ENCODE assay signal across 1 cellular context in the genomic region with DNA sequence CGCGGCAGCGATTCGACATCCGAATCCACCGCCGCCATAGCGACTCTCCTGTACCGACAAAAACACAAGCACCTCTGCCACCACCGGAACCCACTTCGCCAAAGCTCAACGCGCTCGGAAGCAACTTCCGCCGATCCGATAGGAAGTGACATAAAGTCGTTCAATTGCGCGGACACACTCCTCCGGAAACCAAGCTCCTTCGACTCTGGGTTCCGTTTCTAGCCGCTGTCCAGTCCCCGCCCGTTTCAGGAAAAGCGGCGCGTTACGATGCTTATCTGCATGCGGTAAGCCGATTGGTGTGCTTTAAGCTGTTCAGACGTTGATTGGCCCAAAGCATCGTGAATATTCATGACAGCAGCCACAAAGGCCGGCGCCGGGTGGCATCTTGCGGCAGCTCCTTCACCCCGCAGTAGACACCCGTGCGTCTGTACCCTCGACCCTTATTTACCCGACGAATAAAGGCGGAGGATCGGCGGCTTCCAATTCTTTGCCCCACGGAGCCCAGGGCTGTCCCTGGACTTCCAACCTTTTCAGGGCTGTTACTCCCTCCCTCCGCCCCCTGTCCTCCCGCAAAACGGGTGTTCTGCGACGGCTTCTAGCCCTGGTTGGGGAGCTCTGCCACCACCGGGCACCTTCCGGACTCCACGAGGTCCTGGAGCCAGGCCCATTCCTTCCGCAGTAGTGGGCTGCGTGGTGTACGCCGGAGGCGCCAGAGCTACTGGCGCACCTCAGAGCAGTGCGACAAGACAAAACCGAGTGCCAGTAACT.
TF ChIP-seq lines count a peak whose summit lies in the region.

A gene with protein sequence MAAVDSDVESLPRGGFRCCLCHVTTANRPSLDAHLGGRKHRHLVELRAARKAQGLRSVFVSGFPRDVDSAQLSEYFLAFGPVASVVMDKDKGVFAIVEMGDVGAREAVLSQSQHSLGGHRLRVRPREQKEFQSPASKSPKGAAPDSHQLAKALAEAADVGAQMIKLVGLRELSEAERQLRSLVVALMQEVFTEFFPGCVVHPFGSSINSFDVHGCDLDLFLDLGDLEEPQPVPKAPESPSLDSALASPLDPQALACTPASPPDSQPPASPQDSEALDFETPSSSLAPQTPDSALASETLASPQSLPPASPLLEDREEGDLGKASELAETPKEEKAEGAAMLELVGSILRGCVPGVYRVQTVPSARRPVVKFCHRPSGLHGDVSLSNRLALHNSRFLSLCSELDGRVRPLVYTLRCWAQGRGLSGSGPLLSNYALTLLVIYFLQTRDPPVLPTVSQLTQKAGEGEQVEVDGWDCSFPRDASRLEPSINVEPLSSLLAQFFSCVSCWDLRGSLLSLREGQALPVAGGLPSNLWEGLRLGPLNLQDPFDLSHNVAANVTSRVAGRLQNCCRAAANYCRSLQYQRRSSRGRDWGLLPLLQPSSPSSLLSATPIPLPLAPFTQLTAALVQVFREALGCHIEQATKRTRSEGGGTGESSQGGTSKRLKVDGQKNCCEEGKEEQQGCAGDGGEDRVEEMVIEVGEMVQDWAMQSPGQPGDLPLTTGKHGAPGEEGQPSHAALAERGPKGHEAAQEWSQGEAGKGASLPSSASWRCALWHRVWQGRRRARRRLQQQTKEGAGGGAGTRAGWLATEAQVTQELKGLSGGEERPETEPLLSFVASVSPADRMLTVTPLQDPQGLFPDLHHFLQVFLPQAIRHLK (minus strand): TSS at position 76 of the 768 bp plus-strand sequence. CDS start 38 bp downstream, at position 38.

TF ChIP-seq in HepG2, 621 proteins besides CTCF, POLR2A, EP300 and RAD21 (continued from another document and continues in another):
- TF ChIP-seq ETV5 (CRISPR knock-in tag; IDR thresholded peaks at IDR 0.05; ENCODE audit: borderline replicate concordance) (peak; percentile 94), ZNF263 (CRISPR knock-in tag; IDR thresholded peaks at IDR 0.05) (no peak), ASH2L (IDR thresholded peaks at IDR 0.05; ENCODE audit: insufficient read length, low read depth, low read length) (peak; percentile 98), ZFP90 (CRISPR knock-in tag; IDR thresholded peaks at IDR 0.05; ENCODE audit: borderline replicate concordance) (no peak), ZNF678 (CRISPR knock-in tag; IDR thresholded peaks at IDR 0.05) (no peak), NCOR1 (IDR thresholded peaks at IDR 0.05; ENCODE audit: borderline replicate concordance, low read length) (peak; percentile 60; the same call in 1 of the 2 replicates), ZNF24 (IDR thresholded peaks at IDR 0.05) (peak; percentile 58; the same call in 1 of the 2 replicates), ZNF460 (CRISPR knock-in tag; IDR thresholded peaks at IDR 0.05; ENCODE audit: borderline replicate concordance) (no peak), SMAD3 (CRISPR knock-in tag; IDR thresholded peaks at IDR 0.05) (peak; percentile 83), SAP130 (CRISPR knock-in tag; IDR thresholded peaks at IDR 0.05; ENCODE audit: low read depth) (peak; percentile 98), HNF4A (CRISPR knock-in tag; IDR thresholded peaks at IDR 0.05) (no peak), SOX13 (IDR thresholded peaks at IDR 0.05) (no peak), SOX13 (CRISPR knock-in tag; conservative IDR thresholded peaks at IDR 0.05 in 1 of 2, IDR thresholded peaks at IDR 0.05 in 1 of 2) (peak in 1 of 2 experiments; percentile 65; a peak in 2 of 4 replicates), NR2F1 (CRISPR knock-in tag; IDR thresholded peaks at IDR 0.05) (no peak), ZNF337 (CRISPR knock-in tag; IDR thresholded peaks at IDR 0.05; ENCODE audit: borderline replicate concordance, low read depth) (no peak), RBAK (CRISPR knock-in tag; IDR thresholded peaks at IDR 0.05) (peak; percentile 20; the same call in 1 of the 2 replicates), ZSCAN9 (CRISPR knock-in tag; IDR thresholded peaks at IDR 0.05; ENCODE audit: borderline replicate concordance) (peak; percentile 76), CCAR2 (optimal IDR thresholded peaks at IDR 0.05; ENCODE audit: low read depth, low read length) (peak; percentile 90), ARNTL (CRISPR knock-in tag; IDR thresholded peaks at IDR 0.05) (peak; percentile 41; the same call in 1 of the 2 replicates), ZNF274 (CRISPR knock-in tag; IDR thresholded peaks at IDR 0.05) (peak; percentile 51; the same call in 1 of the 2 replicates), ZNF253 (CRISPR knock-in tag; IDR thresholded peaks at IDR 0.05; ENCODE audit: borderline replicate concordance) (0 out of 2 replicates have a peak, but pooled peaks have one; percentile 15), GPN1 (CRISPR knock-in tag; IDR thresholded peaks at IDR 0.05; ENCODE audit: borderline replicate concordance) (no peak), BRCA1 (CRISPR knock-in tag; IDR thresholded peaks at IDR 0.05) (no peak), GATA4 (IDR thresholded peaks at IDR 0.05; ENCODE audit: borderline replicate concordance, low read depth) (peak; percentile 68; the same call in 1 of the 2 replicates), ZNF552 (CRISPR knock-in tag; IDR thresholded peaks at IDR 0.05; ENCODE audit: borderline replicate concordance) (no peak), CENPX (CRISPR knock-in tag; IDR thresholded peaks at IDR 0.05) (no peak)
- TF ChIP-seq, protein P1, sequence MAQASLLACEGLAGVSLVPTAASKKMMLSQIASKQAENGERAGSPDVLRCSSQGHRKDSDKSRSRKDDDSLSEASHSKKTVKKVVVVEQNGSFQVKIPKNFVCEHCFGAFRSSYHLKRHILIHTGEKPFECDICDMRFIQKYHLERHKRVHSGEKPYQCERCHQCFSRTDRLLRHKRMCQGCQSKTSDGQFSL (CRISPR knock-in tag; IDR thresholded peaks at IDR 0.05): peak; percentile 57
- TF ChIP-seq, protein P2, sequence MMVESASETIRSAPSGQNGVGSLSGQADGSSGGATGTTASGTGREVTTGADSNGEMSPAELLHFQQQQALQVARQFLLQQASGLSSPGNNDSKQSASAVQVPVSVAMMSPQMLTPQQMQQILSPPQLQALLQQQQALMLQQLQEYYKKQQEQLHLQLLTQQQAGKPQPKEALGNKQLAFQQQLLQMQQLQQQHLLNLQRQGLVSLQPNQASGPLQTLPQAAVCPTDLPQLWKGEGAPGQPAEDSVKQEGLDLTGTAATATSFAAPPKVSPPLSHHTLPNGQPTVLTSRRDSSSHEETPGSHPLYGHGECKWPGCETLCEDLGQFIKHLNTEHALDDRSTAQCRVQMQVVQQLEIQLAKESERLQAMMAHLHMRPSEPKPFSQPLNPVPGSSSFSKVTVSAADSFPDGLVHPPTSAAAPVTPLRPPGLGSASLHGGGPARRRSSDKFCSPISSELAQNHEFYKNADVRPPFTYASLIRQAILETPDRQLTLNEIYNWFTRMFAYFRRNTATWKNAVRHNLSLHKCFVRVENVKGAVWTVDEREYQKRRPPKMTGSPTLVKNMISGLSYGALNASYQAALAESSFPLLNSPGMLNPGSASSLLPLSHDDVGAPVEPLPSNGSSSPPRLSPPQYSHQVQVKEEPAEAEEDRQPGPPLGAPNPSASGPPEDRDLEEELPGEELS (CRISPR knock-in tag; IDR thresholded peaks at IDR 0.05): peak; percentile 77
- TF ChIP-seq, protein P3, sequence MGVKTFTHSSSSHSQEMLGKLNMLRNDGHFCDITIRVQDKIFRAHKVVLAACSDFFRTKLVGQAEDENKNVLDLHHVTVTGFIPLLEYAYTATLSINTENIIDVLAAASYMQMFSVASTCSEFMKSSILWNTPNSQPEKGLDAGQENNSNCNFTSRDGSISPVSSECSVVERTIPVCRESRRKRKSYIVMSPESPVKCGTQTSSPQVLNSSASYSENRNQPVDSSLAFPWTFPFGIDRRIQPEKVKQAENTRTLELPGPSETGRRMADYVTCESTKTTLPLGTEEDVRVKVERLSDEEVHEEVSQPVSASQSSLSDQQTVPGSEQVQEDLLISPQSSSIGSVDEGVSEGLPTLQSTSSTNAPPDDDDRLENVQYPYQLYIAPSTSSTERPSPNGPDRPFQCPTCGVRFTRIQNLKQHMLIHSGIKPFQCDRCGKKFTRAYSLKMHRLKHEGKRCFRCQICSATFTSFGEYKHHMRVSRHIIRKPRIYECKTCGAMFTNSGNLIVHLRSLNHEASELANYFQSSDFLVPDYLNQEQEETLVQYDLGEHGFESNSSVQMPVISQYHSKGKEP (CRISPR knock-in tag; IDR thresholded peaks at IDR 0.05): no peak
- TF ChIP-seq, protein P4, sequence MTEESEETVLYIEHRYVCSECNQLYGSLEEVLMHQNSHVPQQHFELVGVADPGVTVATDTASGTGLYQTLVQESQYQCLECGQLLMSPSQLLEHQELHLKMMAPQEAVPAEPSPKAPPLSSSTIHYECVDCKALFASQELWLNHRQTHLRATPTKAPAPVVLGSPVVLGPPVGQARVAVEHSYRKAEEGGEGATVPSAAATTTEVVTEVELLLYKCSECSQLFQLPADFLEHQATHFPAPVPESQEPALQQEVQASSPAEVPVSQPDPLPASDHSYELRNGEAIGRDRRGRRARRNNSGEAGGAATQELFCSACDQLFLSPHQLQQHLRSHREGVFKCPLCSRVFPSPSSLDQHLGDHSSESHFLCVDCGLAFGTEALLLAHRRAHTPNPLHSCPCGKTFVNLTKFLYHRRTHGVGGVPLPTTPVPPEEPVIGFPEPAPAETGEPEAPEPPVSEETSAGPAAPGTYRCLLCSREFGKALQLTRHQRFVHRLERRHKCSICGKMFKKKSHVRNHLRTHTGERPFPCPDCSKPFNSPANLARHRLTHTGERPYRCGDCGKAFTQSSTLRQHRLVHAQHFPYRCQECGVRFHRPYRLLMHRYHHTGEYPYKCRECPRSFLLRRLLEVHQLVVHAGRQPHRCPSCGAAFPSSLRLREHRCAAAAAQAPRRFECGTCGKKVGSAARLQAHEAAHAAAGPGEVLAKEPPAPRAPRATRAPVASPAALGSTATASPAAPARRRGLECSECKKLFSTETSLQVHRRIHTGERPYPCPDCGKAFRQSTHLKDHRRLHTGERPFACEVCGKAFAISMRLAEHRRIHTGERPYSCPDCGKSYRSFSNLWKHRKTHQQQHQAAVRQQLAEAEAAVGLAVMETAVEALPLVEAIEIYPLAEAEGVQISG (CRISPR knock-in tag; IDR thresholded peaks at IDR 0.05): peak; percentile 97
- TF ChIP-seq, protein P5, sequence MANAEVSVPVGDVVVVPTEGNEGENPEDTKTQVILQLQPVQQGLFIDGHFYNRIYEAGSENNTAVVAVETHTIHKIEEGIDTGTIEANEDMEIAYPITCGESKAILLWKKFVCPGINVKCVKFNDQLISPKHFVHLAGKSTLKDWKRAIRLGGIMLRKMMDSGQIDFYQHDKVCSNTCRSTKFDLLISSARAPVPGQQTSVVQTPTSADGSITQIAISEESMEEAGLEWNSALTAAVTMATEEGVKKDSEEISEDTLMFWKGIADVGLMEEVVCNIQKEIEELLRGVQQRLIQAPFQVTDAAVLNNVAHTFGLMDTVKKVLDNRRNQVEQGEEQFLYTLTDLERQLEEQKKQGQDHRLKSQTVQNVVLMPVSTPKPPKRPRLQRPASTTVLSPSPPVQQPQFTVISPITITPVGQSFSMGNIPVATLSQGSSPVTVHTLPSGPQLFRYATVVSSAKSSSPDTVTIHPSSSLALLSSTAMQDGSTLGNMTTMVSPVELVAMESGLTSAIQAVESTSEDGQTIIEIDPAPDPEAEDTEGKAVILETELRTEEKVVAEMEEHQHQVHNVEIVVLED (CRISPR knock-in tag; IDR thresholded peaks at IDR 0.05; ENCODE audit: borderline replicate concordance): peak; percentile 95
- TF ChIP-seq, protein P6, sequence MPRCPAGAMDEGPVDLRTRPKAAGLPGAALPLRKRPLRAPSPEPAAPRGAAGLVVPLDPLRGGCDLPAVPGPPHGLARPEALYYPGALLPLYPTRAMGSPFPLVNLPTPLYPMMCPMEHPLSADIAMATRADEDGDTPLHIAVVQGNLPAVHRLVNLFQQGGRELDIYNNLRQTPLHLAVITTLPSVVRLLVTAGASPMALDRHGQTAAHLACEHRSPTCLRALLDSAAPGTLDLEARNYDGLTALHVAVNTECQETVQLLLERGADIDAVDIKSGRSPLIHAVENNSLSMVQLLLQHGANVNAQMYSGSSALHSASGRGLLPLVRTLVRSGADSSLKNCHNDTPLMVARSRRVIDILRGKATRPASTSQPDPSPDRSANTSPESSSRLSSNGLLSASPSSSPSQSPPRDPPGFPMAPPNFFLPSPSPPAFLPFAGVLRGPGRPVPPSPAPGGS (CRISPR knock-in tag; IDR thresholded peaks at IDR 0.05): peak; percentile 63; the same call in 1 of the 2 replicates
- TF ChIP-seq, protein P7, sequence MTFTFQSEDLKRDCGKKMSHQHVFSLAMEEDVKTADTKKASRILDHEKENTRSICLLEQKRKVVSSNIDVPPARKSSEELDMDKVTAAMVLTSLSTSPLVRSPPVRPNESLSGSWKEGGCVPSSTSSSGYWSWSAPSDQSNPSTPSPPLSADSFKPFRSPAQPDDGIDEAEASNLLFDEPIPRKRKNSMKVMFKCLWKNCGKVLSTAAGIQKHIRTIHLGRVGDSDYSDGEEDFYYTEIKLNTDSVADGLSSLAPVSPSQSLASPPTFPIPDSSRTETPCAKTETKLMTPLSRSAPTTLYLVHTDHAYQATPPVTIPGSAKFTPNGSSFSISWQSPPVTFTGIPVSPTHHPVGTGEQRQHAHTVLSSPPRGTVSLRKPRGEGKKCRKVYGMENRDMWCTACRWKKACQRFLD (CRISPR knock-in tag; IDR thresholded peaks at IDR 0.05; ENCODE audit: borderline replicate concordance): no peak
- TF ChIP-seq, protein P8, sequence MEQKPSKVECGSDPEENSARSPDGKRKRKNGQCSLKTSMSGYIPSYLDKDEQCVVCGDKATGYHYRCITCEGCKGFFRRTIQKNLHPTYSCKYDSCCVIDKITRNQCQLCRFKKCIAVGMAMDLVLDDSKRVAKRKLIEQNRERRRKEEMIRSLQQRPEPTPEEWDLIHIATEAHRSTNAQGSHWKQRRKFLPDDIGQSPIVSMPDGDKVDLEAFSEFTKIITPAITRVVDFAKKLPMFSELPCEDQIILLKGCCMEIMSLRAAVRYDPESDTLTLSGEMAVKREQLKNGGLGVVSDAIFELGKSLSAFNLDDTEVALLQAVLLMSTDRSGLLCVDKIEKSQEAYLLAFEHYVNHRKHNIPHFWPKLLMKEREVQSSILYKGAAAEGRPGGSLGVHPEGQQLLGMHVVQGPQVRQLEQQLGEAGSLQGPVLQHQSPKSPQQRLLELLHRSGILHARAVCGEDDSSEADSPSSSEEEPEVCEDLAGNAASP (CRISPR knock-in tag; IDR thresholded peaks at IDR 0.05; ENCODE audit: borderline replicate concordance): peak; percentile 64; the same call in 1 of the 2 replicates
- TF ChIP-seq, protein P9, sequence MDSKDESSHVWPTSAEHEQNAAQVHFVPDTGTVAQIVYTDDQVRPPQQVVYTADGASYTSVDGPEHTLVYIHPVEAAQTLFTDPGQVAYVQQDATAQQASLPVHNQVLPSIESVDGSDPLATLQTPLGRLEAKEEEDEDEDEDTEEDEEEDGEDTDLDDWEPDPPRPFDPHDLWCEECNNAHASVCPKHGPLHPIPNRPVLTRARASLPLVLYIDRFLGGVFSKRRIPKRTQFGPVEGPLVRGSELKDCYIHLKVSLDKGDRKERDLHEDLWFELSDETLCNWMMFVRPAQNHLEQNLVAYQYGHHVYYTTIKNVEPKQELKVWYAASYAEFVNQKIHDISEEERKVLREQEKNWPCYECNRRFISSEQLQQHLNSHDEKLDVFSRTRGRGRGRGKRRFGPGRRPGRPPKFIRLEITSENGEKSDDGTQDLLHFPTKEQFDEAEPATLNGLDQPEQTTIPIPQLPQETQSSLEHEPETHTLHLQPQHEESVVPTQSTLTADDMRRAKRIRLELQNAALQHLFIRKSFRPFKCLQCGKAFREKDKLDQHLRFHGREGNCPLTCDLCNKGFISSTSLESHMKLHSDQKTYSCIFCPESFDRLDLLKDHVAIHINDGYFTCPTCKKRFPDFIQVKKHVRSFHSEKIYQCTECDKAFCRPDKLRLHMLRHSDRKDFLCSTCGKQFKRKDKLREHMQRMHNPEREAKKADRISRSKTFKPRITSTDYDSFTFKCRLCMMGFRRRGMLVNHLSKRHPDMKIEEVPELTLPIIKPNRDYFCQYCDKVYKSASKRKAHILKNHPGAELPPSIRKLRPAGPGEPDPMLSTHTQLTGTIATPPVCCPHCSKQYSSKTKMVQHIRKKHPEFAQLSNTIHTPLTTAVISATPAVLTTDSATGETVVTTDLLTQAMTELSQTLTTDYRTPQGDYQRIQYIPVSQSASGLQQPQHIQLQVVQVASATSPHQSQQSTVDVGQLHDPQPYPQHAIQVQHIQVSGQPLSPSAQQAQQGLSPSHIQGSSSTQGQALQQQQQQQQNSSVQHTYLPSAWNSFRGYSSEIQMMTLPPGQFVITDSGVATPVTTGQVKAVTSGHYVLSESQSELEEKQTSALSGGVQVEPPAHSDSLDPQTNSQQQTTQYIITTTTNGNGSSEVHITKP (CRISPR knock-in tag; IDR thresholded peaks at IDR 0.05; ENCODE audit: low read depth): no peak
